15 cellular contexts compared by ENCODE assay signal in the genomic region with DNA sequence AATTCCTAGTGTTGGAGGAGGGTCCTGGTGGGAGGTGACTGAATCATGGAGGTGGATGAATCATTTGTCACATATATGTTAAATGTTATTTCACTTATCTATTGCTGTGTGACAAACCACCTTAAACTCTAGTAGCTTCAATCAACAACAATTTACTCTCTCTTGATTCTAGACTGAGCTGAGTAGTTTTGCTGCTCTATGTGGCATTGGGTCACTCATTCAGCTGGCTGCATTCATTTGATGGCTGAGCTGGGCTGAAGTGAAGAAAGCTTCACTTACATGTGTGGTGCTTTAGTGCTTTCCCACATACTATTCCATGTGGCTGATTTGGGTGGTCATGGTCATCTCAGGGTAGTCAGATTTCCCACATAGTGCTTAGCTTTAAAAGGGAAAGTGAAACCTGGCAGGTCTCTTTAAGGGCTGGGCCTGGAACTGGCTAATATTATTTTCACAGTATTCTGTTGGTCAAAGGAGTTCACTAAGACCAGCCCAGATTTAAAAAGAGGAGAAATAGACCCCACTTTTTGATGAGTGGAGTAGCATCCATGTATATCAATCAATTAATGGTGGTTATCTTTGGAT.
"Had no signal": no experiment of that assay in that cellular context is flagged by ENCODE, and none has a peak within 500 bp of the region (broad histone marks: within the 10 kb centered on the region; RNA-seq: fewer than 3 reads in every experiment).

No MANE protein-coding gene starts in this region.

- H3K4me1 Mint-ChIP-seq: activated CD4-positive, alpha-beta T cell treated with anti-CD3 and anti-CD28 coated beads for 36 hours; naive thymus-derived CD4-positive, alpha-beta T cell; stimulated activated naive B cell treated with anti-CD40 and anti-IgM and Interleukin-4, amounts not matched to agents 10 μg/mL and 1 μg/mL and 100 μg/mL, for 72 hours had no signal

- H3K4me1 ChIP-seq: colonic mucosa, lower lobe of right lung, right atrium auricular region, upper lobe of left lung had no signal

- H3K36me3 ChIP-seq: colonic mucosa, lower lobe of right lung, neutrophil, right atrium auricular region, upper lobe of left lung, WERI-Rb-1 had no signal

- H2AFZ ChIP-seq: hepatocyte had no signal

- H3K27ac Mint-ChIP-seq: activated CD4-positive, alpha-beta T cell treated with anti-CD3 and anti-CD28 coated beads for 36 hours; activated naive CD4-positive, alpha-beta T cell treated with anti-CD3 and anti-CD28 coated beads for 36 hours; naive thymus-derived CD4-positive, alpha-beta T cell; stimulated activated naive B cell treated with anti-CD40 and anti-IgM and Interleukin-4, amounts not matched to agents 10 μg/mL and 1 μg/mL and 100 μg/mL, for 72 hours had no signal

- H3K27ac ChIP-seq: colonic mucosa, hepatocyte, lower lobe of right lung, neutrophil, right atrium auricular region, upper lobe of left lung, WERI-Rb-1 had no signal

- H3K4me3 ChIP-seq: colonic mucosa, hepatocyte, lower lobe of right lung, right atrium auricular region, upper lobe of left lung had no signal

- H3K9me3 ChIP-seq: colonic mucosa, neutrophil had no signal

- DNase-seq: activated CD4-positive, alpha-beta T cell treated with anti-CD3 and anti-CD28 coated beads for 36 hours; activated naive CD4-positive, alpha-beta T cell treated with anti-CD3 and anti-CD28 coated beads for 36 hours; colonic mucosa; effector CD4-positive, alpha-beta T cell; lower lobe of right lung; naive thymus-derived CD4-positive, alpha-beta T cell; posterior cingulate gyrus; small intestine; stimulated activated naive B cell treated with anti-CD40 and anti-IgM and Interleukin-4, amounts not matched to agents 10 μg/mL and 1 μg/mL and 100 μg/mL, for 72 hours; T-helper 9 cell; upper lobe of left lung; WERI-Rb-1 had no signal

- H3K4me3 Mint-ChIP-seq: activated CD4-positive, alpha-beta T cell treated with anti-CD3 and anti-CD28 coated beads for 36 hours; activated naive CD4-positive, alpha-beta T cell treated with anti-CD3 and anti-CD28 coated beads for 36 hours; naive thymus-derived CD4-positive, alpha-beta T cell; stimulated activated naive B cell treated with anti-CD40 and anti-IgM and Interleukin-4, amounts not matched to agents 10 μg/mL and 1 μg/mL and 100 μg/mL, for 72 hours had no signal

- H3K4me2 ChIP-seq: hepatocyte had no signal

- H3K27me3 ChIP-seq: colonic mucosa, hepatocyte, neutrophil, right atrium auricular region, upper lobe of left lung had no signal
